ENCODE assay signal across 1 cellular context in genomic region chr4:145732895-145733880, GRCh38.
TF ChIP-seq lines count a peak whose summit lies in the region.

No MANE protein-coding gene starts in this region.

TF ChIP-seq in WTC11, 78 proteins besides CTCF, POLR2A, EP300 and RAD21 (continued from another document):
- no peak; the same call in 1 of the 2 replicates for TF ChIP-seq AFF4 (CRISPR knock-in tag; IDR thresholded peaks at IDR 0.05; ENCODE audit: borderline replicate concordance)
- TF ChIP-seq FOXJ3 (CRISPR knock-in tag; IDR thresholded peaks at IDR 0.05; ENCODE audit: borderline replicate concordance): no peak
- TF ChIP-seq ZNF138 (CRISPR knock-in tag; conservative IDR thresholded peaks at IDR 0.05): no peak
- TF ChIP-seq MAX (CRISPR knock-in tag; IDR thresholded peaks at IDR 0.05): peak; percentile 91
- TF ChIP-seq ZNF317 (CRISPR knock-in tag; IDR thresholded peaks at IDR 0.05; ENCODE audit: borderline replicate concordance, low read depth): no peak
- TF ChIP-seq USF2 (CRISPR knock-in tag; IDR thresholded peaks at IDR 0.05): peak; percentile 68
- no peak for TF ChIP-seq RELA (CRISPR knock-in tag; IDR thresholded peaks at IDR 0.05; ENCODE audit: borderline replicate concordance)
- no peak for TF ChIP-seq ZMAT4 (CRISPR knock-in tag; IDR thresholded peaks at IDR 0.05)
- peak; percentile 82 for TF ChIP-seq E2F5 (CRISPR knock-in tag; IDR thresholded peaks at IDR 0.05)
- TF ChIP-seq ZNF532 (CRISPR knock-in tag; IDR thresholded peaks at IDR 0.05; ENCODE audit: borderline replicate concordance): no peak; the same call in 1 of the 2 replicates
- no peak for TF ChIP-seq KAT7 (CRISPR knock-in tag; IDR thresholded peaks at IDR 0.05; ENCODE audit: borderline replicate concordance)
- no peak for TF ChIP-seq GTF2I (CRISPR knock-in tag; conservative IDR thresholded peaks at IDR 0.05)
- TF ChIP-seq ZNF425 (CRISPR knock-in tag; conservative IDR thresholded peaks at IDR 0.05): no peak
- TF ChIP-seq ZNF416 (CRISPR knock-in tag; IDR thresholded peaks at IDR 0.05): no peak
- no peak for TF ChIP-seq PRRX2 (CRISPR knock-in tag; IDR thresholded peaks at IDR 0.05)
- TF ChIP-seq STAT6 (CRISPR knock-in tag; conservative IDR thresholded peaks at IDR 0.05; ENCODE audit: low read depth): no peak
- TF ChIP-seq ZBTB21 (CRISPR knock-in tag; IDR thresholded peaks at IDR 0.05; ENCODE audit: borderline replicate concordance): no peak; the same call in 1 of the 2 replicates
- no peak for TF ChIP-seq ATF2 (CRISPR knock-in tag; IDR thresholded peaks at IDR 0.05; ENCODE audit: borderline replicate concordance, low read depth)
- TF ChIP-seq MXD4 (CRISPR knock-in tag; IDR thresholded peaks at IDR 0.05; ENCODE audit: borderline replicate concordance): no peak
- peak; percentile 65; the same call in 1 of the 2 replicates for TF ChIP-seq E2F1 (CRISPR knock-in tag; IDR thresholded peaks at IDR 0.05)
- peak; percentile 52; the same call in 1 of the 2 replicates for TF ChIP-seq FOXP1 (CRISPR knock-in tag; IDR thresholded peaks at IDR 0.05; ENCODE audit: borderline replicate concordance)
- TF ChIP-seq ATF1 (CRISPR knock-in tag; IDR thresholded peaks at IDR 0.05): no peak
- no peak for TF ChIP-seq GABPB1 (CRISPR knock-in tag; IDR thresholded peaks at IDR 0.05)
- TF ChIP-seq NR1H2 (CRISPR knock-in tag; IDR thresholded peaks at IDR 0.05): no peak
